Comparison of ENCODE assay signal across 1 cellular context in the genomic region with DNA sequence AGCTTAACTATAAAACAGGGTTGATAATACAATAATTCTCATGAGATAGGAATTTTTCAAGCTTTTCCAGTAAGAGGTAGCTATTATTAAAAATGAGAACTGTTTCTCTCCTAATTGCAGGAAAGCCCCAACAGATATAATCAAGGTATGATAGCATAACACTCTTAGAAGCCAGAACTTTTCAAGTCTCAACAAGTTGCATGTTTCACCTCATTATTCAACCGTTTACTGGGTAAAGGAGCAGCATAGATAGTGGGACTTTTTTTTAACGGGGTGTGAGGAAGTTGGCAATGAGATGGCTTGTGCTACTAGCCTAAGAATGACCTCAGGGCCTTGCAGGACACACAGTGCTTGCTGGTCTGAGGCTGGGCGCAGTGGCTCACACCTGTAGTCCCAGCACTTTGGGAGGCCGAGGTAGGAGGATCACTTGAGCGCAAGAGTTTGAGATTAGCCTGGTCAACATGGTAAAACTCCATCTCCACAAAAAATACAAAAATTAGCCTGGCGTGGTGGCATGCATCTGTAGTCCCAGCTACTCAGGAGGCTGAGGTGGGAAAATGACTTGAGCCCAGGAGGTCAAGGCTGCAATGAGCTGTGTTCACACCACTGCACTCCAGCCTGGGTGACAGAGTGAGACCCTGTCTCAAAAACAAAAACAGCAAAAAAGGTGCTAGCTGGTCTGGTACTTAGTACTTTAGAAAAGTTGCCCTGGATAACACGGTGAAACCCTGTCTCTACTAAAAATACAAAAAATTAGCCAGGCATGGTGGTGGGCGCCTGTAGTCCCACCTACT.
TF ChIP-seq lines count a peak whose summit lies in the region.

No MANE protein-coding gene starts in this region.

TF ChIP-seq in GM12891, 5 proteins besides CTCF, POLR2A, EP300 and RAD21:
- peak; percentile 24; the same call in 1 of the 2 replicates for TF ChIP-seq SPI1 (IDR thresholded peaks at IDR 0.05; ENCODE audit: low read depth, low read length)
